Comparison of ENCODE assay signal across 8 cellular contexts in genomic region chr10:87861566-87861952, GRCh38. TPM values are rescaled to one million over a fixed set of nuclear protein-coding genes. Genes with fewer than 3 reads are reported as not detected.
DNase-seq lines count a peak whose midpoint lies in the region; ATAC-seq, FAIRE-seq and TF ChIP-seq lines count a peak whose summit lies in the region.

No MANE protein-coding gene starts in this region.

- CTCF ChIA-PET in H1 (lab: Charles Lee; ENCODE audit: partially characterized antibody): interaction anchor here (0.7 to 3.8 kb wide), 8 partner anchors 9 to 691 kb away, joined by 3 to 19 read pairs (median 4); no protein-coding TSS in a partner anchor

- no peak for TF ChIP-seq POLR2A in H1 (IDR thresholded peaks at IDR 0.05; ENCODE audit: control extremely low read depth in 1 of 2, low read depth in 2 of 2, low read length in 2 of 2)
- no peak for TF ChIP-seq POLR2A in thyroid gland (IDR thresholded peaks at IDR 0.05)

- peaks cover 18 to 25% of the 10 kb centered on the region in 2 experiments for H3K79me2 ChIP-seq in H1 (ENCODE audit: control insufficient read depth in 1 of 2, insufficient read depth in 2 of 2, low read length in 2 of 2)

- H3K4me3 ChIP-seq in SJSA1 (peak overlapping the region; percentile 94), H1 (ENCODE audit: extremely low read depth in 1 of 4, insufficient read depth in 2 of 4, low read depth in 3 of 4, low read length in 4 of 4) (peak overlapping the region; percentile 83 to 96 (median 90)), mesenchymal stem cell (ENCODE audit: insufficient read depth in 1 of 2, low read depth in 1 of 2, low read length in 2 of 2) (peak overlapping the region; percentile 85 to 100), thyroid gland (replicated peaks in 1 of 3) (peak overlapping the region; percentile 44 to 86 (median 86))

- peaks cover 5% of the 10 kb centered on the region for H3K36me3 ChIP-seq in SJSA1
- H3K36me3 ChIP-seq in H1 (ENCODE audit: control insufficient read depth in 2 of 4, insufficient read depth in 4 of 4, low read length in 3 of 4): no peaks in the 10 kb centered on the region
- H3K36me3 ChIP-seq in mesenchymal stem cell (ENCODE audit: control insufficient read depth in 1 of 2, insufficient read depth in 2 of 2, low read depth in 1 of 2, low read length in 2 of 2): no peaks in the 10 kb centered on the region
- H3K36me3 ChIP-seq in thyroid gland: no peaks in the 10 kb centered on the region

- H2AFZ ChIP-seq in H1 (ENCODE audit: low read length) (peak overlapping the region; percentile 46), mesenchymal stem cell (ENCODE audit: low read depth, low read length) (peak overlapping the region; percentile 94)

- H3K4me1 ChIP-seq in SJSA1 (replicated peaks) (no peaks in the 10 kb centered on the region), H1 (replicated peaks in 1 of 4; ENCODE audit: control insufficient read depth in 3 of 4, insufficient read depth in 4 of 4, low read length in 3 of 4) (peaks cover 0 to 4% (median 1%) of the 10 kb centered on the region in 4 experiments; a peak in 4 of 7 replicates), mesenchymal stem cell (ENCODE audit: control insufficient read depth, insufficient read depth, low read depth, low read length) (peaks cover 6% of the 10 kb centered on the region), thyroid gland (peaks cover 0 to 8% of the 10 kb centered on the region in 2 donors)

- no peak for TF ChIP-seq EP300 in H1 (IDR thresholded peaks at IDR 0.05; ENCODE audit: borderline replicate concordance in 1 of 2, low read depth in 2 of 2, low read length in 2 of 2)

- H2BK120ac ChIP-seq in H1 (replicated peaks; ENCODE audit: low read depth, low read length) (no peak overlapping the region), mesenchymal stem cell (ENCODE audit: low read depth, low read length) (peak overlapping the region; percentile 36)

- H4K20me1 ChIP-seq in H1 (replicated peaks in 1 of 2; ENCODE audit: control insufficient read depth in 1 of 2, insufficient read depth in 2 of 2, low read length in 2 of 2): peaks cover 11 to 13% of the 10 kb centered on the region in 2 experiments

- WGBS in H1 (ENCODE audit: extremely low coverage in 1 of 2, insufficient coverage in 1 of 2, insufficient read length in 1 of 2, insufficient replicate concordance in 2 of 2, low coverage in 1 of 2, low lambda C conversion rate in 2 of 2, missing lambda C conversion rate in 1 of 2), 2 experiments: 4% methylated on average over 16 of the region's 16 CpGs; no CpG with 5 or more reads in 1 of the 2 experiments
- WGBS in mesenchymal stem cell: 6% methylated on average over 16 of the region's 16 CpGs
- WGBS in thyroid gland, 2 donors: 8 to 29% methylated on average over 4 to 14 of the region's 16 CpGs

- TF ChIP-seq CTCF in 22Rv1 (IDR thresholded peaks at IDR 0.05) (no peak), GM13976 (IDR thresholded peaks at IDR 0.05; ENCODE audit: borderline replicate concordance, control extremely low read depth, extremely low read depth, insufficient read depth, missing control alignments) (peak; percentile 29), H1 (IDR thresholded peaks at IDR 0.05; ENCODE audit: control extremely low read depth in 1 of 3, insufficient read depth in 1 of 3, low read depth in 1 of 3, low read length in 3 of 3) (peak in 2 of 3 experiments; percentile 1 to 9; a peak in 2 of 4 replicates), thyroid gland (IDR thresholded peaks at IDR 0.05) (peak in 3 of 6 experiments; percentile 6 to 22 (median 12))

- peak overlapping the region; percentile 93 for H4K5ac ChIP-seq in H1 (ENCODE audit: insufficient read length, low read depth, low read length)

- H3K23ac ChIP-seq in H1 (ENCODE audit: insufficient read length) (no peak overlapping the region), mesenchymal stem cell (ENCODE audit: low read length in 2 of 2) (peak overlapping the region in 1 of 2 experiments; percentile 79)

- peaks cover 24% of the 10 kb centered on the region for H3K23me2 ChIP-seq in H1 (ENCODE audit: low read depth, low read length)

- H2AK5ac ChIP-seq in H1 (ENCODE audit: low read depth, low read length) (no peak overlapping the region), mesenchymal stem cell (ENCODE audit: low read length, severe bottlenecking) (no peak overlapping the region)

- H4K8ac ChIP-seq in H1 (ENCODE audit: extremely low read depth, insufficient read depth, low read length) (peak overlapping the region; percentile 73; the same call in 1 of the 2 replicates), mesenchymal stem cell (ENCODE audit: low read length) (peak overlapping the region; percentile 73)

- TF ChIP-seq RAD21 in H1 (IDR thresholded peaks at IDR 0.05 in 1 of 2, conservative IDR thresholded peaks at IDR 0.05 in 1 of 2; ENCODE audit: low read depth in 2 of 2, low read length in 2 of 2): peak; percentile 35 to 47

- peak overlapping the region; percentile 73; the same call in 1 of the 2 replicates for H2BK5ac ChIP-seq in H1 (ENCODE audit: low read depth, low read length)
- H2BK5ac ChIP-seq in mesenchymal stem cell (ENCODE audit: low read depth, low read length, poor library complexity, severe bottlenecking): peak overlapping the region; percentile 75

- H2BK15ac ChIP-seq in H1 (ENCODE audit: low read length) (peak overlapping the region; percentile 83; the same call in 1 of the 2 replicates), mesenchymal stem cell (ENCODE audit: low read depth, poor library complexity, severe bottlenecking) (peak overlapping the region; percentile 55)

- H2BK20ac ChIP-seq in H1 (ENCODE audit: low read length): no peak overlapping the region

- H3K4me2 ChIP-seq in H1 (ENCODE audit: insufficient read depth in 1 of 2, low read depth in 2 of 2, low read length in 2 of 2) (peak overlapping the region; percentile 78 to 98), mesenchymal stem cell (ENCODE audit: low read length, poor library complexity, severe bottlenecking) (peak overlapping the region; percentile 94)

- intact Hi-C loops in thyroid gland (cut with DNase I): loop anchor here (5.0 to 10.0 kb wide), 2 partner anchors 253 to 526 kb away; no protein-coding TSS in a partner anchor

- ATAC-seq in HG03066 (IDR thresholded peaks at IDR 0.05; ENCODE audit: low read depth, unreplicated experiment) (peak; percentile 15), HG03571 (IDR thresholded peaks at IDR 0.05; ENCODE audit: unreplicated experiment) (no peak)

- in situ Hi-C loops in GM13976 (cut with MboI; ENCODE audit: low sequenced_read_pairs, unreplicated experiment): loop anchor here (5.0 to 25.0 kb wide), 4 partner anchors 203 to 526 kb away; no protein-coding TSS in a partner anchor

- FAIRE-seq in H1 (lab: Jason Lieb, UNC): no peak

- H2BK12ac ChIP-seq in H1 (ENCODE audit: low read depth, low read length): peak overlapping the region; percentile 35; the same call in 1 of the 2 replicates
- peak overlapping the region in 1 of 2 experiments; percentile 37 for H2BK12ac ChIP-seq in mesenchymal stem cell (ENCODE audit: low read length in 2 of 2)

- H3K18ac ChIP-seq in H1 (ENCODE audit: extremely low read depth, low read length) (peak overlapping the region; percentile 75; the same call in 1 of the 2 replicates), mesenchymal stem cell (ENCODE audit: low read depth in 1 of 2, low read length in 2 of 2) (peak overlapping the region; percentile 87 to 99)

- peak overlapping the region in 3 of 4 experiments; percentile 32 to 71 (median 70); a peak in 6 of 7 replicates for H3K9ac ChIP-seq in H1 (replicated peaks in 1 of 4; ENCODE audit: extremely low read depth in 1 of 4, low read depth in 3 of 4, low read length in 3 of 4)
- peak overlapping the region; percentile 97 for H3K9ac ChIP-seq in mesenchymal stem cell (ENCODE audit: low read length)

- H3K9me3 ChIP-seq in SJSA1 (replicated peaks) (no peaks in the 10 kb centered on the region), H1 (ENCODE audit: insufficient read depth in 2 of 2, low read depth in 1 of 2, low read length in 1 of 2) (no peaks in the 10 kb centered on the region), mesenchymal stem cell (ENCODE audit: control insufficient read depth, low read length) (no peaks in the 10 kb centered on the region), thyroid gland (no peaks in the 10 kb centered on the region)

- DNase-seq in GM13976 (ENCODE audit: low spot score) (peak; percentile 60), SJSA1 (ENCODE audit: low read depth in 1 of 2, low spot score in 2 of 2) (no peak), H1 (ENCODE audit: low read depth in 1 of 2, low spot score in 2 of 2) (no peak), mesenchymal stem cell (peak; percentile 90), thyroid gland (peak; percentile 86 to 87)

- H4K91ac ChIP-seq in H1 (replicated peaks; ENCODE audit: insufficient read length, low read length) (no peak overlapping the region), mesenchymal stem cell (ENCODE audit: low read length) (peak overlapping the region; percentile 70)

- POLR2A ChIA-PET in H1 (lab: Charles Lee; ENCODE audit: partially characterized antibody): interaction anchor here (1.0 to 4.4 kb wide), 27 partner anchors 11 to 721 kb away, joined by 3 to 24 read pairs (median 4); partner anchors contain the start of genes ATAD1 and RNLS

- H3K4ac ChIP-seq in H1 (replicated peaks; ENCODE audit: insufficient read length, low read depth, low read length) (peak overlapping the region; percentile 30), mesenchymal stem cell (ENCODE audit: low read depth in 1 of 2, low read length in 2 of 2) (peak overlapping the region in 1 of 2 experiments; percentile 95)

- H3K27ac ChIP-seq in 22Rv1: peak overlapping the region; percentile 98
- no peak overlapping the region for H3K27ac ChIP-seq in SJSA1
- H3K27ac ChIP-seq in H1 (ENCODE audit: low read depth, low read length): peak overlapping the region; percentile 70; the same call in 1 of the 2 replicates
- H3K27ac ChIP-seq in mesenchymal stem cell (ENCODE audit: low read length, poor library complexity, severe bottlenecking): peak overlapping the region; percentile 90
- H3K27ac ChIP-seq in thyroid gland: peak overlapping the region; percentile 93 to 99 (median 99)

- no peaks in the 10 kb centered on the region for H3K79me1 ChIP-seq in H1 (ENCODE audit: low read depth, low read length)
- no peaks in the 10 kb centered on the region for H3K79me1 ChIP-seq in mesenchymal stem cell (replicated peaks; ENCODE audit: low read length, poor library complexity, severe bottlenecking)

- no peaks in the 10 kb centered on the region for H3K27me3 ChIP-seq in SJSA1 (replicated peaks)
- no peaks in the 10 kb centered on the region for H3K27me3 ChIP-seq in H1 (replicated peaks in 1 of 4; ENCODE audit: control insufficient read depth in 3 of 4, extremely low read depth in 1 of 4, insufficient read depth in 3 of 4, low read length in 3 of 4)
- no peaks in the 10 kb centered on the region for H3K27me3 ChIP-seq in mesenchymal stem cell (ENCODE audit: control insufficient read depth in 1 of 2, insufficient read depth in 1 of 2, low read length in 2 of 2)
- H3K27me3 ChIP-seq in thyroid gland: no peaks in the 10 kb centered on the region

- H3K14ac ChIP-seq in H1 (ENCODE audit: insufficient read length) (no peak overlapping the region), mesenchymal stem cell (ENCODE audit: low read length in 2 of 2) (peak overlapping the region in 1 of 2 experiments; percentile 98)

- H3K56ac ChIP-seq in H1 (replicated peaks; ENCODE audit: insufficient read length, low read depth, low read length): peak overlapping the region; percentile 1

RNA-seq across cellular contexts. Expression of gene KLLN, which starts 1.8 kb away (rescaled TPM):
- total RNA-seq in SJSA1 (2014; rRNA removed; shearing (Covaris generic)): 0.05 and 0.81 TPM in 2 replicates
- total RNA-seq in H1 (2021; fragmentation: NEBNext Ultra II Directional; extraction: Animal tissue kit (Norgen Biotek cat#: 25700)): 0.71 and 0.73 TPM in 2 replicates
- 0.24 TPM in 2 replicates for polyA plus RNA-seq in H1 (2011; rRNA removed)
- 0.19 TPM for polyA plus RNA-seq in H1 (2011; cell fraction: cytosol; rRNA removed)
- polyA plus RNA-seq in H1 (2011; cell fraction: nucleus; rRNA removed): 0.37 TPM
- polyA plus RNA-seq in H1 (2012, experiment 1 of 2): 0.37 to 0.64 TPM (median 0.46 TPM) in 4 replicates
- polyA plus RNA-seq in H1 (2012, experiment 2 of 2): 0.16 TPM
- polyA plus RNA-seq in H1 (2013, experiment 1 of 2): 0.16 TPM
- 0.26 TPM for polyA plus RNA-seq in H1 (2013, experiment 2 of 2)
- polyA minus RNA-seq in H1 (2011; rRNA and poly(A)+ RNA removed): 0.76 and 1.2 TPM in 2 replicates
- 0.22 TPM for polyA minus RNA-seq in H1 (2011; cell fraction: cytosol; rRNA and poly(A)+ RNA removed)
- 2.8 TPM for polyA minus RNA-seq in H1 (2011; cell fraction: nucleus; rRNA and poly(A)+ RNA removed)
- 0.46 TPM for polyA plus RNA-seq in mesenchymal stem cell (2013, experiment 1 of 2)
- 0.47 TPM for polyA plus RNA-seq in mesenchymal stem cell (2013, experiment 2 of 2)
- total RNA-seq in thyroid gland: 1 to 10 TPM in 1 of 4 donors, under 1 TPM in 3; 0.27 to 1.2 (median 0.54) TPM

RNA-seq across cellular contexts. Expression of gene PTEN, which starts 1.9 kb away (rescaled TPM):
- total RNA-seq in SJSA1 (2014; rRNA removed; shearing (Covaris generic)): 39.2 and 53.7 TPM in 2 replicates
- total RNA-seq in H1 (2021; fragmentation: NEBNext Ultra II Directional; extraction: Animal tissue kit (Norgen Biotek cat#: 25700)): 48.7 and 51.2 TPM in 2 replicates
- polyA plus RNA-seq in H1 (2011; rRNA removed): 4.2 and 6.3 TPM in 2 replicates
- 9.9 TPM for polyA plus RNA-seq in H1 (2011; cell fraction: cytosol; rRNA removed)
- polyA plus RNA-seq in H1 (2011; cell fraction: nucleus; rRNA removed): 12.0 TPM
- polyA plus RNA-seq in H1 (2012, experiment 1 of 2): 18.2 to 45.1 TPM (median 19.4 TPM) in 4 replicates
- polyA plus RNA-seq in H1 (2012, experiment 2 of 2): 1.3 TPM
- 20.6 TPM for polyA plus RNA-seq in H1 (2013, experiment 1 of 2)
- 18.6 TPM for polyA plus RNA-seq in H1 (2013, experiment 2 of 2)
- 48.6 and 57.5 TPM in 2 replicates for polyA minus RNA-seq in H1 (2011; rRNA and poly(A)+ RNA removed)
- polyA minus RNA-seq in H1 (2011; cell fraction: cytosol; rRNA and poly(A)+ RNA removed): 27.1 TPM
- 199 TPM for polyA minus RNA-seq in H1 (2011; cell fraction: nucleus; rRNA and poly(A)+ RNA removed)
- polyA plus RNA-seq in mesenchymal stem cell (2013, experiment 1 of 2): 48.3 TPM
- 48.6 TPM for polyA plus RNA-seq in mesenchymal stem cell (2013, experiment 2 of 2)
- total RNA-seq in thyroid gland: 100 to 1,000 TPM; 112 to 183 (median 150) TPM

RNA-seq across cellular contexts. Expression of gene ATAD1, which starts 43.5 kb away (rescaled TPM):
- 46.2 and 63.7 TPM in 2 replicates for total RNA-seq in SJSA1 (2014; rRNA removed; shearing (Covaris generic))
- total RNA-seq in H1 (2021; fragmentation: NEBNext Ultra II Directional; extraction: Animal tissue kit (Norgen Biotek cat#: 25700)): 35.3 and 35.9 TPM in 2 replicates
- 4.2 and 8.9 TPM in 2 replicates for polyA plus RNA-seq in H1 (2011; rRNA removed)
- 12.8 TPM for polyA plus RNA-seq in H1 (2011; cell fraction: cytosol; rRNA removed)
- polyA plus RNA-seq in H1 (2011; cell fraction: nucleus; rRNA removed): 4.1 TPM
- polyA plus RNA-seq in H1 (2012, experiment 1 of 2): 13.8 to 32.3 TPM (median 15.0 TPM) in 4 replicates
- polyA plus RNA-seq in H1 (2012, experiment 2 of 2): 1.9 TPM
- polyA plus RNA-seq in H1 (2013, experiment 1 of 2): 36.3 TPM
- polyA plus RNA-seq in H1 (2013, experiment 2 of 2): 44.9 TPM
- 12.5 and 19.6 TPM in 2 replicates for polyA minus RNA-seq in H1 (2011; rRNA and poly(A)+ RNA removed)
- polyA minus RNA-seq in H1 (2011; cell fraction: cytosol; rRNA and poly(A)+ RNA removed): 13.4 TPM
- polyA minus RNA-seq in H1 (2011; cell fraction: nucleus; rRNA and poly(A)+ RNA removed): 25.3 TPM
- polyA plus RNA-seq in mesenchymal stem cell (2013, experiment 1 of 2): 34.7 TPM
- polyA plus RNA-seq in mesenchymal stem cell (2013, experiment 2 of 2): 37.4 TPM
- 10 to 100 TPM; 40.3 to 72.1 (median 53.7) TPM for total RNA-seq in thyroid gland

Comparison
In these comparisons a context has a peak if more than half of its experiments do, and no peak if none do; other contexts are left out.
1. DNase-seq: peak in GM13976 (single experiment), mesenchymal stem cell (single experiment) and thyroid gland (2 of 2); none in SJSA1 (0 of 2) and H1 (0 of 2).
2. Peak in every context shown above with its lines, with median percentiles within 50 percentile points of each other: H3K4me3 ChIP-seq.